Comparison of ENCODE assay signal across 20 cellular contexts in the genomic region with DNA sequence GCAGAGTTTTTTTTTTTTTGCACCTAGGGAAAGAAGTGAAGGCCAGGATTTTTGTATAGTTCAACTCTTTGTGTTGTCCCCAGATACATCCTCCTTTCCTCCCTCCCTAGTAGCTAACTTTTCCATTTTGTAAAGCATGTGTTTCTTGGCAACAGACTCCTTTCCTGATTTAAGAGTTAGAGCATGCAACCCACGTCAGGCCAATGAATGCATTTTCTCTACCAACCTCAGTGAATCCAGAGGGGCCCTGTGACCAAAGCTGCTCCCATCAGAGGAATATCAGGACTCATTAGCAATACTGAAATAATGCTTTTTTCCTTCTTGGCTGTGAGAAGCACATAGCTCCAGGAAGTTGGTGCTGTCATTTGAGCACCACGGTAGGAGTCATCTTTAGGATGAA.
"Had no signal": no experiment of that assay in that cellular context is flagged by ENCODE, and none has a peak within 500 bp of the region (broad histone marks: within the 10 kb centered on the region; RNA-seq: fewer than 3 reads in every experiment).

No MANE protein-coding gene starts in this region.

- H3K4me1 Mint-ChIP-seq: immature natural killer cell had no signal

- H3K36me3 ChIP-seq: esophagus squamous epithelium, left ventricle myocardium inferior, lower lobe of right lung, stomach, suprapubic skin, tibial nerve, upper lobe of right lung, vagina had no signal

- H3K27me3 Mint-ChIP-seq: memory B cell had no signal

- H3K9me3 ChIP-seq: lower lobe of right lung, suprapubic skin, upper lobe of right lung, vagina had no signal

- ATAC-seq: foreskin keratinocyte; lower lobe of right lung; natural killer cell treated with Interleukin-12 subunit alpha and Interleukin-12 subunit beta and Interleukin-15 and Interleukin-18, amount 100 ng/mL, for 72 hours; upper lobe of right lung had no signal

- H3K27ac Mint-ChIP-seq: immature natural killer cell; memory B cell; natural killer cell treated with Interleukin-12 subunit alpha and Interleukin-12 subunit beta and Interleukin-15 and Interleukin-18, amount 100 ng/mL, for 72 hours had no signal

- H3K4me3 Mint-ChIP-seq: immature natural killer cell; memory B cell; natural killer cell treated with Interleukin-12 subunit alpha and Interleukin-12 subunit beta and Interleukin-15 and Interleukin-18, amount 100 ng/mL, for 72 hours had no signal

- H3K27ac ChIP-seq: esophagus squamous epithelium, foreskin keratinocyte, left ventricle myocardium inferior, lower lobe of right lung, suprapubic skin, upper lobe of right lung, vagina had no signal

- FAIRE-seq: colon, keratinocyte, small intestine had no signal

- DNase-seq: dermis blood vessel endothelial cell; esophagus squamous epithelium; foreskin keratinocyte; immature natural killer cell; left ventricle myocardium inferior; lower lobe of right lung; midbrain; posterior cingulate gyrus; small intestine; stimulated activated CD4-positive, alpha-beta T cell treated with anti-CD3 and anti-CD28 coated beads, Interleukin-12 subunit alpha, Interleukin-12 subunit beta, amount 100 ng/mL, for 4 hours; stimulated activated naive CD4-positive, alpha-beta T cell; stomach; upper lobe of right lung had no signal

- H3K4me3 ChIP-seq: esophagus squamous epithelium, left ventricle myocardium inferior, lower lobe of right lung, stomach, suprapubic skin, tibial nerve, upper lobe of right lung, vagina had no signal

- H3K36me3 Mint-ChIP-seq: immature natural killer cell; natural killer cell treated with Interleukin-12 subunit alpha and Interleukin-12 subunit beta and Interleukin-15 and Interleukin-18, amount 100 ng/mL, for 72 hours had no signal

- H3K4me1 ChIP-seq: esophagus squamous epithelium, foreskin keratinocyte, left ventricle myocardium inferior, lower lobe of right lung, stomach, suprapubic skin, upper lobe of right lung, vagina had no signal

- H3K27me3 ChIP-seq: esophagus squamous epithelium, foreskin keratinocyte, stomach, suprapubic skin, tibial nerve, upper lobe of right lung, vagina had no signal

- H3K9me3 Mint-ChIP-seq: natural killer cell treated with Interleukin-12 subunit alpha and Interleukin-12 subunit beta and Interleukin-15 and Interleukin-18, amount 100 ng/mL, for 72 hours had no signal
